In the genomic region with DNA sequence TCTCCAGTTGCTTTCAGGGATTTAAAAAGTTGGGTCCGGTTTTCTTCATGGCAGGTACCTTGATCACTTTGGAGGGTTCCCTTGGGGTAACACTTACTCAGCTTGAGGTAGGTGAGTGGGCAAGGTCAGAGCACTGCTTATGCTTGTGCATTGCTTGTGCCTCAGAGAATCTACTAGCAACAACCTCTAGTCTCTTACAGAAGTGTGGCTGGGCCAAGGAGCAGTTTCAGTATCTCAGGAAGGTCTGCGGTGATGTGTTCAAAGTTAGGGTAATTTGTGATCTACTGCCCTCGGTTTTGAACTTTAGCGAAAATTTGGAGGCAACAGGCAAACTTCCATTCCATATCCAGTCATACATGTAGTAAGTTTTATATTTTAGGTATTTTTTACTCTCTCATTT, we compare ENCODE assay signal across 20 cellular contexts.
"Had no signal": no experiment of that assay in that cellular context is flagged by ENCODE, and none has a peak within 500 bp of the region (broad histone marks: within the 10 kb centered on the region; RNA-seq: fewer than 3 reads in every experiment).

No MANE protein-coding gene starts in this region.

- H3K9me3 ChIP-seq: colonic mucosa, esophagus squamous epithelium, gastrocnemius medialis, heart right ventricle, left lung, lower lobe of right lung had no signal

- H3K9me3 Mint-ChIP-seq: effector memory CD8-positive, alpha-beta T cell; endodermal cell had no signal

- H3K4me3 Mint-ChIP-seq: dendritic cell treated with granulocyte-macrophage colony-stimulating factor and Interleukin-4, amounts not matched to agents 40 ng/mL and 50 ng/mL, for 4 days; effector memory CD8-positive, alpha-beta T cell; endodermal cell; naive B cell had no signal

- H3K4me3 ChIP-seq: colonic mucosa, esophagus squamous epithelium, gastrocnemius medialis, heart right ventricle, left lung, lower lobe of right lung had no signal

- H3K36me3 Mint-ChIP-seq: naive B cell had no signal

- H3K36me3 ChIP-seq: colonic mucosa, esophagus squamous epithelium, gastrocnemius medialis, heart right ventricle, left lung, lower lobe of right lung had no signal

- H3K27ac Mint-ChIP-seq: dendritic cell treated with granulocyte-macrophage colony-stimulating factor and Interleukin-4, amounts not matched to agents 40 ng/mL and 50 ng/mL, for 4 days; effector memory CD8-positive, alpha-beta T cell; endodermal cell; naive B cell had no signal

- H3K4me1 ChIP-seq: colonic mucosa, esophagus squamous epithelium, gastrocnemius medialis, left lung, lower lobe of right lung had no signal

- H3K4me1 Mint-ChIP-seq: endodermal cell, naive B cell had no signal

- H3K27ac ChIP-seq: colonic mucosa, esophagus squamous epithelium, gastrocnemius medialis, heart right ventricle, left lung, lower lobe of right lung had no signal

- DNase-seq: colonic mucosa; cortex of kidney; effector CD8-positive, alpha-beta T cell; effector memory CD8-positive, alpha-beta T cell; endodermal cell; erythroblast; esophagus squamous epithelium; gastrocnemius medialis; glutamatergic neuron; head of caudate nucleus; heart right ventricle; hippocampal formation; left cardiac atrium; left lung; left ventricle myocardium superior; lower lobe of right lung; mesenchymal stem cell; naive B cell had no signal

- ATAC-seq: effector memory CD8-positive, alpha-beta T cell; esophagus mucosa; gastrocnemius medialis; left cardiac atrium; left lung; lower lobe of right lung had no signal

- H3K27me3 ChIP-seq: colonic mucosa, esophagus squamous epithelium, gastrocnemius medialis had no signal
